11 cellular contexts compared by ENCODE assay signal in the genomic region with DNA sequence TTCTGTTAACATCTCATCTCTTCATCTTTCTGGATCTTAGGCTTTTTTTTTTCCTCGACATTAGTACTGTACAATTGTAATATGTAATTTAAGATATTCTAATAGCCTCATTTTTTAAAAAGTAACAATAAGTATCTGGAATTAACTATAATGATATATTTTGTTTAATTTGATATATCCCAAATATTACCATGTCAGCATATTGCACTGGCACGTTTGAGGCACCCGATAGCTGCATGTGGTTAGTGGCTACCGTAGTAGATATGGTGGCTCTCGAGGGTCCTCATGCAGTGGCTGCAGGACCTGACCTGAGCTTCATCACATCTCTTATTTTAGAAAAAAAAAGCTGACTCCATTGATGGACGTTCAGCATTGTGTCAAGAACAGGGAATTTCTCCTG.
"Had no signal": no experiment of that assay in that cellular context is flagged by ENCODE, and none has a peak within 500 bp of the region (broad histone marks: within the 10 kb centered on the region; RNA-seq: fewer than 3 reads in every experiment).

No MANE protein-coding gene starts in this region.

- H3K4me1 ChIP-seq: HAP-1 had no signal

- FAIRE-seq: H1, H54 had no signal

- H2AFZ ChIP-seq: GM23248, GM23338 had no signal

- H3K9me3 ChIP-seq: HAP-1 had no signal

- H3K4me2 ChIP-seq: GM23338 had no signal

- DNase-seq: GM23248, GOT3, H7, H9, HCEC 1CT, HFFc6 had no signal

- H3K27ac ChIP-seq: GM23248 had no signal

- H3K9ac ChIP-seq: GM23248 had no signal

- H3K4me3 ChIP-seq: GM23248, GM23338, HAP-1 had no signal

- ATAC-seq: GM23338, HCT116 had no signal

- H3K36me3 ChIP-seq: HAP-1 had no signal
